8 cellular contexts compared by ENCODE assay signal in the genomic region with DNA sequence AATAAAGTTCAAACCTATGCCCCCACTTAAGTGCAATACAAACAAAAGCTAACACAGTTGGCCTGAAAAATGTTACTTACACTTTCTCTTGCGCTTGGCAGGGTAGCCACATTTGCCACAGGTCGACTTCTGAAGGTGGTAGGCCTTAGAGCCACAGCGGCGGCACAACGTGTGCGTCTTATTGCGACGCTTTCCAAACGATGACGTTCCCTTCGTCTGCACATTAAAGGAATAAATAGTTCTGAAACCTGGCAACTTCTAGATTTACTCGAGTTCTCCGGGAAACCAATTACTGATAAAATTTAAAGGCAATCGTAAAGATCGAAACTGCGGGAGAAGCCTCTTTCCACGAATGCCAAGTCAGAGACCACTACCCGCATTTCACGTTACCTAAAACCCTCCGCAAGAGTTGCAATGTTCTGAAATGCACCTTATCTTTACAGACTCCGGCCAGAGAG. TPM values are rescaled to one million over a fixed set of nuclear protein-coding genes. Genes with fewer than 3 reads are reported as not detected.
DNase-seq lines count a peak whose midpoint lies in the region; ATAC-seq and TF ChIP-seq lines count a peak whose summit lies in the region.

No MANE protein-coding gene starts in this region.

- TF ChIP-seq POLR2A in erythroblast (IDR thresholded peaks at IDR 0.05; ENCODE audit: low read length): no peak

- peaks cover 64% of the 10 kb centered on the region for H3K4me1 Mint-ChIP-seq in activated CD8-positive, alpha-beta T cell treated with anti-CD3 and anti-CD28 coated beads, Interleukin-2, amount 10 ng/mL, durations not matched to agents 7 days and 5 days (ENCODE audit: low read depth)
- H3K4me1 Mint-ChIP-seq in osteocyte (ENCODE audit: unreplicated experiment): peaks cover 37% of the 10 kb centered on the region

- H3K36me3 ChIP-seq in BLaER1: peaks cover 50% of the 10 kb centered on the region

- POLR2A ChIA-PET in activated CD8-positive, alpha-beta T cell treated with anti-CD3 and anti-CD28 coated beads, Interleukin-2, amount 10 ng/mL, durations not matched to agents 7 days and 5 days (lab: Charles Lee): interaction anchor here (0.9 to 1.5 kb wide), 9 partner anchors 8 to 429 kb away, joined by 3 to 5 read pairs (median 4); partner anchors contain the start of gene TTC33

- H3K27me3 Mint-ChIP-seq in activated CD8-positive, alpha-beta T cell treated with anti-CD3 and anti-CD28 coated beads, Interleukin-2, amount 10 ng/mL, durations not matched to agents 7 days and 5 days (ENCODE audit: low read depth): no peaks in the 10 kb centered on the region
- H3K27me3 Mint-ChIP-seq in osteocyte (ENCODE audit: unreplicated experiment): peaks cover 2% of the 10 kb centered on the region

- H4K20me1 ChIP-seq in BLaER1: peaks cover 48% of the 10 kb centered on the region

- peak overlapping the region; percentile 93 for H3K4me2 ChIP-seq in BLaER1

- H3K27me3 ChIP-seq in BLaER1: no peaks in the 10 kb centered on the region

- H3K9ac ChIP-seq in BLaER1: peak overlapping the region; percentile 99

- peak overlapping the region; percentile 96 for H3K4me3 ChIP-seq in BLaER1
- peak overlapping the region; percentile 98 for H3K4me3 ChIP-seq in Jurkat, Clone E6-1 (ENCODE audit: low read length)

- H3K27ac Mint-ChIP-seq in activated CD8-positive, alpha-beta T cell treated with anti-CD3 and anti-CD28 coated beads, Interleukin-2, amount 10 ng/mL, durations not matched to agents 7 days and 5 days: peak overlapping the region; percentile 99
- H3K27ac Mint-ChIP-seq in osteocyte (ENCODE audit: unreplicated experiment): peak overlapping the region; percentile 98

- H3K4me3 Mint-ChIP-seq in activated CD8-positive, alpha-beta T cell treated with anti-CD3 and anti-CD28 coated beads, Interleukin-2, amount 10 ng/mL, durations not matched to agents 7 days and 5 days: peak overlapping the region; percentile 97
- H3K4me3 Mint-ChIP-seq in osteocyte (ENCODE audit: unreplicated experiment): peak overlapping the region; percentile 98

- ATAC-seq in activated CD8-positive, alpha-beta T cell treated with anti-CD3 and anti-CD28 coated beads, Interleukin-2, amount 10 ng/mL, durations not matched to agents 7 days and 5 days: peak; percentile 4
- no peak for ATAC-seq in HG03457 (IDR thresholded peaks at IDR 0.05; ENCODE audit: unreplicated experiment)

- no peaks in the 10 kb centered on the region for H3K9me3 Mint-ChIP-seq in activated CD8-positive, alpha-beta T cell treated with anti-CD3 and anti-CD28 coated beads, Interleukin-2, amount 10 ng/mL, durations not matched to agents 7 days and 5 days (ENCODE audit: insufficient read depth)
- no peaks in the 10 kb centered on the region for H3K9me3 Mint-ChIP-seq in osteocyte (ENCODE audit: unreplicated experiment)

- peaks cover 59% of the 10 kb centered on the region for H3K36me3 Mint-ChIP-seq in activated CD8-positive, alpha-beta T cell treated with anti-CD3 and anti-CD28 coated beads, Interleukin-2, amount 10 ng/mL, durations not matched to agents 7 days and 5 days (ENCODE audit: low read depth)
- peaks cover 35% of the 10 kb centered on the region for H3K36me3 Mint-ChIP-seq in osteocyte (ENCODE audit: unreplicated experiment)

- no peak for TF ChIP-seq CTCF in osteocyte (IDR thresholded peaks at IDR 0.05)

- no peak for DNase-seq in Jurkat, Clone E6-1 (ENCODE audit: low read depth, low spot score)
- peak; percentile 68 for DNase-seq in activated CD8-positive, alpha-beta T cell treated with anti-CD3 and anti-CD28 coated beads, Interleukin-2, amount 10 ng/mL, durations not matched to agents 7 days and 5 days
- DNase-seq in erythroblast (lab: John Stamatoyannopoulos, UW): peak; percentile 78 to 86
- no peak for DNase-seq in osteocyte (ENCODE audit: extremely low spot score, unreplicated experiment)
- no peak for DNase-seq in NCI-H128 (lab: John Stamatoyannopoulos, UW; ENCODE audit: unreplicated experiment)
- no peak for DNase-seq in NCI-H2107 treated with DMSO at 0.1 percent for 48 hours (lab: John Stamatoyannopoulos, UW; ENCODE audit: unreplicated experiment)

- peak overlapping the region; percentile 99 for H3K27ac ChIP-seq in BLaER1

- H3K9me3 ChIP-seq in BLaER1: no peaks in the 10 kb centered on the region

- CTCF ChIA-PET in activated CD8-positive, alpha-beta T cell treated with anti-CD3 and anti-CD28 coated beads, Interleukin-2, amount 10 ng/mL, durations not matched to agents 7 days and 5 days (lab: Charles Lee): no interaction called here

- peaks cover 32% of the 10 kb centered on the region for H3K4me1 ChIP-seq in BLaER1

RNA-seq across cellular contexts. Expression of gene RPL37, which starts 0.6 kb away (rescaled TPM):
- polyA plus RNA-seq in Jurkat, Clone E6-1 (2012; ENCODE audit: insufficient read depth, insufficient read length): 4,397 TPM
- total RNA-seq in activated CD8-positive, alpha-beta T cell treated with anti-CD3 and anti-CD28 coated beads, Interleukin-2, amount 10 ng/mL, durations not matched to agents 7 days and 5 days: 1,000 to 10,000 TPM; 1,566 to 1,592 TPM
- total RNA-seq in osteocyte: 1,134 and 1,223 TPM in 2 replicates

RNA-seq across cellular contexts. Expression of gene CARD6, which starts 6.7 kb away (rescaled TPM):
- not detected for polyA plus RNA-seq in Jurkat, Clone E6-1 (2012; ENCODE audit: insufficient read depth, insufficient read length)
- total RNA-seq in activated CD8-positive, alpha-beta T cell treated with anti-CD3 and anti-CD28 coated beads, Interleukin-2, amount 10 ng/mL, durations not matched to agents 7 days and 5 days: 1 to 10 TPM; 3.0 to 3.4 TPM
- 0.73 and 1.1 TPM in 2 replicates for total RNA-seq in osteocyte

RNA-seq across cellular contexts. Expression of gene PRKAA1, which starts 36.2 kb away (rescaled TPM):
- 35.5 TPM for polyA plus RNA-seq in Jurkat, Clone E6-1 (2012; ENCODE audit: insufficient read depth, insufficient read length)
- total RNA-seq in activated CD8-positive, alpha-beta T cell treated with anti-CD3 and anti-CD28 coated beads, Interleukin-2, amount 10 ng/mL, durations not matched to agents 7 days and 5 days: 10 to 100 TPM; 70.8 to 72.3 TPM
- total RNA-seq in osteocyte: 85.2 and 91.1 TPM in 2 replicates

Comparison
In these comparisons a context has a peak if more than half of its experiments do, and no peak if none do; other contexts are left out.
1. DNase-seq: peak in activated CD8-positive, alpha-beta T cell treated with anti-CD3 and anti-CD28 coated beads, Interleukin-2, amount 10 ng/mL, durations not matched to agents 7 days and 5 days (single experiment) and erythroblast (2 of 2); none in Jurkat, Clone E6-1 (single experiment), osteocyte (single experiment), NCI-H128 (single experiment) and NCI-H2107 treated with DMSO at 0.1 percent for 48 hours (single experiment).